In genomic region chr2:9262671-9263171, GRCh38 we compare ENCODE assay signal across 12 cellular contexts. TPM values are rescaled to one million over a fixed set of nuclear protein-coding genes. Genes with fewer than 3 reads are reported as not detected.
DNase-seq lines count a peak whose midpoint lies in the region; ATAC-seq and TF ChIP-seq lines count a peak whose summit lies in the region.
"Had no signal": no experiment of that assay in that cellular context is flagged by ENCODE, and none has a peak within 500 bp of the region (broad histone marks: within the 10 kb centered on the region; RNA-seq: fewer than 3 reads in every experiment).

No MANE protein-coding gene starts in this region.

- no peaks in the 10 kb centered on the region for H4K20me1 ChIP-seq in mammary epithelial cell (ENCODE audit: insufficient read depth, low read length)

- POLR2A ChIA-PET in MCF 10A (lab: Yijun Ruan, JAX): interaction anchor here (1.2 to 1.8 kb wide), 2 partner anchors 11 to 13 kb away, joined by 3 to 7 read pairs; no protein-coding TSS in a partner anchor

- H3K4me3 ChIP-seq in mammary epithelial cell (replicated peaks in 1 of 3; ENCODE audit: insufficient read depth in 1 of 3, low read depth in 2 of 3, low read length in 3 of 3) (no peak overlapping the region), vagina (peak overlapping the region; percentile 8 to 18)

- no peak for ATAC-seq in HG03159 (IDR thresholded peaks at IDR 0.05; ENCODE audit: unreplicated experiment)

- no peak for TF ChIP-seq POLR2A in vagina (IDR thresholded peaks at IDR 0.05)

- H3K9me3 ChIP-seq in mammary epithelial cell (replicated peaks; ENCODE audit: insufficient read depth, low read length) (no peaks in the 10 kb centered on the region), vagina (no peaks in the 10 kb centered on the region)

- H3K9me3 Mint-ChIP-seq in MCF 10A (ENCODE audit: unreplicated experiment): no peaks in the 10 kb centered on the region
- H3K9me3 Mint-ChIP-seq in glutamatergic neuron (ENCODE audit: unreplicated experiment): no peaks in the 10 kb centered on the region
- H3K9me3 Mint-ChIP-seq in neural crest cell: no peaks in the 10 kb centered on the region
- H3K9me3 Mint-ChIP-seq: activated naive CD4-positive, alpha-beta T cell treated with anti-CD3 and anti-CD28 coated beads, Interleukin-2, amount 50 U/mL, for 24 hours had no signal

- H3K4me1 Mint-ChIP-seq in MCF 10A (ENCODE audit: insufficient read depth, unreplicated experiment): peaks cover 39% of the 10 kb centered on the region
- peaks cover 24% of the 10 kb centered on the region for H3K4me1 Mint-ChIP-seq in glutamatergic neuron (ENCODE audit: low read depth, unreplicated experiment)
- peaks cover 66% of the 10 kb centered on the region for H3K4me1 Mint-ChIP-seq in neural crest cell
- H3K4me1 Mint-ChIP-seq: activated naive CD4-positive, alpha-beta T cell treated with anti-CD3 and anti-CD28 coated beads, Interleukin-2, amount 50 U/mL, for 24 hours had no signal

- H3K27me3 Mint-ChIP-seq in MCF 10A (ENCODE audit: insufficient read depth, unreplicated experiment): no peaks in the 10 kb centered on the region
- peaks cover 7% of the 10 kb centered on the region for H3K27me3 Mint-ChIP-seq in glutamatergic neuron (ENCODE audit: unreplicated experiment)
- H3K27me3 Mint-ChIP-seq in neural crest cell (ENCODE audit: low read depth): no peaks in the 10 kb centered on the region
- H3K27me3 Mint-ChIP-seq: activated naive CD4-positive, alpha-beta T cell treated with anti-CD3 and anti-CD28 coated beads, Interleukin-2, amount 50 U/mL, for 24 hours had no signal

- DNase-seq in MCF 10A (ENCODE audit: unreplicated experiment) (no peak), mammary epithelial cell (no peak), glutamatergic neuron (no peak), neural crest cell (ENCODE audit: low read depth, low spot score) (no peak), vagina (ENCODE audit: extremely low spot score in 2 of 2) (no peak), NCI-H748 treated with DMSO at 0.1 percent for 48 hours (lab: John Stamatoyannopoulos, UW) (no peak), RPMI8226 (no peak)
- DNase-seq: activated CD4-positive, alpha-beta T cell treated with anti-CD3 and anti-CD28 coated beads for 1 hour; EL; NCI-H1417 treated with DMSO at 0.1 percent for 48 hours had no signal

- H3K27ac ChIP-seq in mammary epithelial cell (ENCODE audit: insufficient read depth, low read depth, low read length) (no peak overlapping the region), vagina (peak overlapping the region; percentile 90)

- dilution Hi-C loops in mammary epithelial cell (cut with HindIII; ENCODE audit: low sequenced_read_pairs): no loop called here

- H3K4me1 ChIP-seq in mammary epithelial cell (ENCODE audit: insufficient read depth, low read length): no peaks in the 10 kb centered on the region
- peaks cover 66% of the 10 kb centered on the region for H3K4me1 ChIP-seq in vagina

- H3K9ac ChIP-seq in mammary epithelial cell (ENCODE audit: insufficient read depth, low read length): no peak overlapping the region

- H3K4me3 Mint-ChIP-seq in MCF 10A (ENCODE audit: unreplicated experiment): no peak overlapping the region
- H3K4me3 Mint-ChIP-seq in glutamatergic neuron (ENCODE audit: unreplicated experiment): no peak overlapping the region
- H3K4me3 Mint-ChIP-seq in neural crest cell: peak overlapping the region; percentile 43
- H3K4me3 Mint-ChIP-seq: activated naive CD4-positive, alpha-beta T cell treated with anti-CD3 and anti-CD28 coated beads, Interleukin-2, amount 50 U/mL, for 24 hours had no signal

- H3K36me3 ChIP-seq in mammary epithelial cell (ENCODE audit: insufficient read depth, low read length) (peaks cover 5% of the 10 kb centered on the region), vagina (no peaks in the 10 kb centered on the region)

- no peak overlapping the region for H2AFZ ChIP-seq in mammary epithelial cell (ENCODE audit: low read depth, low read length)

- no peak overlapping the region for H3K4me2 ChIP-seq in mammary epithelial cell (ENCODE audit: insufficient read depth, low read depth, low read length)

- in situ Hi-C loops in mammary epithelial cell (cut with MboI; ENCODE audit: low sequenced_read_pairs in 2 of 2): no loop called here

- TF ChIP-seq CTCF in MCF 10A (IDR thresholded peaks at IDR 0.05; ENCODE audit: unreplicated experiment) (no peak), mammary epithelial cell (conservative IDR thresholded peaks at IDR 0.05 in 1 of 2, IDR thresholded peaks at IDR 0.05 in 1 of 2; ENCODE audit: extremely low read depth in 1 of 2, insufficient read depth in 1 of 2, low read depth in 1 of 2, low read length in 2 of 2) (no peak), glutamatergic neuron (IDR thresholded peaks at IDR 0.05; ENCODE audit: partially characterized antibody, unreplicated experiment) (no peak), neural crest cell (conservative IDR thresholded peaks at IDR 0.05) (no peak), vagina (IDR thresholded peaks at IDR 0.05) (no peak)

- BruUV-seq in MCF 10A (replicated peaks; lab: Mats Ljungman, UMichigan) (no TSS peak), mammary epithelial cell (replicated peaks; lab: Mats Ljungman, UMichigan) (no TSS peak)

- H3K36me3 Mint-ChIP-seq in MCF 10A (ENCODE audit: insufficient read depth, unreplicated experiment): peaks cover 9% of the 10 kb centered on the region
- no peaks in the 10 kb centered on the region for H3K36me3 Mint-ChIP-seq in glutamatergic neuron (ENCODE audit: unreplicated experiment)
- H3K36me3 Mint-ChIP-seq in neural crest cell (ENCODE audit: low read depth): no peaks in the 10 kb centered on the region
- H3K36me3 Mint-ChIP-seq: activated naive CD4-positive, alpha-beta T cell treated with anti-CD3 and anti-CD28 coated beads, Interleukin-2, amount 50 U/mL, for 24 hours had no signal

- intact Hi-C loops in MCF 10A (cut with micrococcal nuclease) (no loop called here), mammary epithelial cell (cut with micrococcal nuclease) (no loop called here), vagina (cut with DNase I) (loop anchor here (10.0 kb wide), 1 partner anchor 52 kb away; no protein-coding TSS in a partner anchor)

- H3K79me2 ChIP-seq in mammary epithelial cell (ENCODE audit: insufficient read depth, low read length): peaks cover 98% of the 10 kb centered on the region

- CTCF ChIA-PET in MCF 10A (lab: Yijun Ruan, JAX) (interaction anchor here (1.3 to 1.9 kb wide), 2 partner anchors 10 to 119 kb away, joined by 3 to 5 read pairs; no protein-coding TSS in a partner anchor), mammary epithelial cell (lab: Charles Lee; ENCODE audit: low non-redundant PET) (no interaction called here)

- peak overlapping the region; percentile 73 for H3K27ac Mint-ChIP-seq in MCF 10A (ENCODE audit: low read depth, unreplicated experiment)
- H3K27ac Mint-ChIP-seq in glutamatergic neuron (ENCODE audit: unreplicated experiment): peak overlapping the region; percentile 52
- peak overlapping the region; percentile 60 for H3K27ac Mint-ChIP-seq in neural crest cell (ENCODE audit: unreplicated experiment)
- H3K27ac Mint-ChIP-seq: activated naive CD4-positive, alpha-beta T cell treated with anti-CD3 and anti-CD28 coated beads, Interleukin-2, amount 50 U/mL, for 24 hours had no signal

- 95% methylated on average over 8 of the region's 14 CpGs for WGBS in mammary epithelial cell (ENCODE audit: low coverage, missing lambda C conversion rate)

- H3K27me3 ChIP-seq in mammary epithelial cell (ENCODE audit: insufficient read depth, low read length) (no peaks in the 10 kb centered on the region), vagina (no peaks in the 10 kb centered on the region)

RNA-seq across cellular contexts. Expression of gene ASAP2, which starts 56.1 kb away (rescaled TPM):
- total RNA-seq in MCF 10A (2022): 80.8 and 89.5 TPM in 2 replicates
- 100 to 1,000 TPM in 1 of 2 donors, 10 to 100 TPM in 1; 40.8 to 137 TPM for total RNA-seq in mammary epithelial cell
- 56.4 TPM for polyA plus RNA-seq in mammary epithelial cell
- polyA minus RNA-seq in mammary epithelial cell: 60.0 TPM
- 49.6 TPM for total RNA-seq in glutamatergic neuron (ENCODE audit: unreplicated experiment)
- 48.6 and 51.8 TPM in 2 replicates for total RNA-seq in neural crest cell
- 36.3 TPM for total RNA-seq in vagina

Comparison
In these comparisons a context has a peak if more than half of its experiments do, and no peak if none do; other contexts are left out.
1. H3K4me3 ChIP-seq: peak in vagina (2 of 2); none in mammary epithelial cell (0 of 3).
2. Peak in every context shown above with its lines, with median percentiles within 50 percentile points of each other: H3K27ac Mint-ChIP-seq.